In the genomic region with DNA sequence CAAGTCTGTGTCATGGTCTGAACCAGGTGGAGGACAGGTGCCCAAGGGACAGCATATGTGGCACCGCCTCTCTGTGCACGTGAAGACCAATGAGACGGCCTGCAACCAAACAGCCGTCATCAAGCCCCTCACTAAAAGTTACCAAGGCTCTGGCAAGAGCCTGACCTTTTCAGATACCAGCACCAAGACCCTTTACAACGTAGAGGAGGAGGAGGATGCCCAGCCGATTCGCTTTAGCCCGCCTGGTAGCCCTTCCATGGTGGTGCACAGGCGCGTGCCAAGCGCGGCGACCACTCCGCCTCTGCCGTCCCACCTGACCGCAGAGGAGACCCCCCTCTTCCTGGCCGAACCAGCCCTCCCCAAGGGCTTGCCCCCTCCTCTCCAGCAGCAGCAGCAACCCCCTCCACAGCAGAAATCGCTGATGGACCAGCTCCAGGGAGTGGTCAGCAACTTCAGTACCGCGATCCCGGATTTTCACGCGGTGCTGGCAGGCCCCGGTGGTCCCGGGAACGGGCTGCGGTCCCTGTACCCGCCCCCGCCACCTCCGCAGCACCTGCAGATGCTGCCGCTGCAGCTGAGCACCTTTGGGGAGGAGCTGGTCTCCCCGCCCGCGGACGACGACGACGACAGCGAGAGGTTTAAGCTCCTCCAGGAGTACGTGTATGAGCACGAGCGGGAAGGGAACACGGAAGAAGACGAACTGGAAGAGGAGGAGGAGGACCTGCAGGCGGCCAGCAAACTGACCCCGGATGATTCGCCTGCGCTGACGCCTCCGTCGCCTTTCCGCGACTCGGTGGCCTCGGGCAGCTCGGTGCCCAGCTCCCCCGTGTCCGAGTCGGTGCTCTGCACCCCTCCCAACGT, we compare ENCODE assay signal across 9 cellular contexts.
DNase-seq lines count a peak whose midpoint lies in the region; ATAC-seq and TF ChIP-seq lines count a peak whose summit lies in the region.
"Had no signal": no experiment of that assay in that cellular context is flagged by ENCODE, and none has a peak within 500 bp of the region (broad histone marks: within the 10 kb centered on the region; RNA-seq: fewer than 3 reads in every experiment).

No MANE protein-coding gene starts in this region.

- no peak overlapping the region for H3K27ac Mint-ChIP-seq in endodermal cell
- H3K27ac Mint-ChIP-seq in stimulated activated effector memory CD8-positive, alpha-beta T cell treated with anti-CD3 and anti-CD28 coated beads, Interleukin-12 subunit alpha, Interleukin-12 subunit beta, amount 100 ng/mL, for 72 hours, result no peak overlapping the region
- H3K27ac Mint-ChIP-seq: activated CD4-positive, alpha-beta T cell treated with anti-CD3 and anti-CD28 coated beads, Interleukin-2, amount 10 ng/mL, durations not matched to agents 24 days and 14 days had no signal

- H3K27ac ChIP-seq in HUES48 (ENCODE audit: low read depth, low read length) (no peak overlapping the region), endodermal cell (ENCODE audit: low read depth, low read length) (no peak overlapping the region)

- no peaks in the 10 kb centered on the region for H3K9me3 Mint-ChIP-seq in endodermal cell
- H3K9me3 Mint-ChIP-seq in stimulated activated effector memory CD8-positive, alpha-beta T cell treated with anti-CD3 and anti-CD28 coated beads, Interleukin-12 subunit alpha, Interleukin-12 subunit beta, amount 100 ng/mL, for 72 hours, result peaks cover 2% of the 10 kb centered on the region
- H3K9me3 Mint-ChIP-seq: activated CD4-positive, alpha-beta T cell treated with anti-CD3 and anti-CD28 coated beads, Interleukin-2, amount 10 ng/mL, durations not matched to agents 24 days and 14 days had no signal

- peak overlapping the region; percentile 60 for H3K4me3 Mint-ChIP-seq in endodermal cell
- H3K4me3 Mint-ChIP-seq in stimulated activated effector memory CD8-positive, alpha-beta T cell treated with anti-CD3 and anti-CD28 coated beads, Interleukin-12 subunit alpha, Interleukin-12 subunit beta, amount 100 ng/mL, for 72 hours, result no peak overlapping the region
- H3K4me3 Mint-ChIP-seq: activated CD4-positive, alpha-beta T cell treated with anti-CD3 and anti-CD28 coated beads, Interleukin-2, amount 10 ng/mL, durations not matched to agents 24 days and 14 days had no signal

- H3K9me3 ChIP-seq in HUES48 (ENCODE audit: control insufficient read depth, insufficient read depth, low read length) (no peaks in the 10 kb centered on the region), endodermal cell (ENCODE audit: control insufficient read depth, low read length) (no peaks in the 10 kb centered on the region), MG63 (no peaks in the 10 kb centered on the region)

- no peaks in the 10 kb centered on the region for H3K36me3 Mint-ChIP-seq in endodermal cell (ENCODE audit: low read depth)
- H3K36me3 Mint-ChIP-seq in stimulated activated effector memory CD8-positive, alpha-beta T cell treated with anti-CD3 and anti-CD28 coated beads, Interleukin-12 subunit alpha, Interleukin-12 subunit beta, amount 100 ng/mL, for 72 hours, result no peaks in the 10 kb centered on the region

- peaks cover 24% of the 10 kb centered on the region for H3K4me1 Mint-ChIP-seq in endodermal cell
- no peaks in the 10 kb centered on the region for H3K4me1 Mint-ChIP-seq in stimulated activated effector memory CD8-positive, alpha-beta T cell treated with anti-CD3 and anti-CD28 coated beads, Interleukin-12 subunit alpha, Interleukin-12 subunit beta, amount 100 ng/mL, for 72 hours
- H3K4me1 Mint-ChIP-seq: activated CD4-positive, alpha-beta T cell treated with anti-CD3 and anti-CD28 coated beads, Interleukin-2, amount 10 ng/mL, durations not matched to agents 24 days and 14 days had no signal

- H3K4me3 ChIP-seq in HUES48 (ENCODE audit: low read depth, low read length), result peak overlapping the region; percentile 75
- peak overlapping the region; percentile 73 for H3K4me3 ChIP-seq in endodermal cell (ENCODE audit: low read length)
- H3K4me3 ChIP-seq in MG63, result no peak overlapping the region

- no peak overlapping the region for H3K9ac ChIP-seq in HUES48 (ENCODE audit: low read depth, low read length)
- no peak overlapping the region for H3K9ac ChIP-seq in endodermal cell (ENCODE audit: extremely low read depth, low read length, poor library complexity, severe bottlenecking)

- no peak for TF ChIP-seq CTCF in endodermal cell (conservative IDR thresholded peaks at IDR 0.05)

- H3K4me1 ChIP-seq in HUES48 (ENCODE audit: control insufficient read depth, insufficient read depth, low read length), result peaks cover 7% of the 10 kb centered on the region; the same call in 1 of the 2 replicates
- peaks cover 9% of the 10 kb centered on the region for H3K4me1 ChIP-seq in endodermal cell (ENCODE audit: control insufficient read depth, insufficient read depth, low read length)

- 25 to 32% methylated on average over 11 to 60 of the region's 60 CpGs for WGBS in endodermal cell (ENCODE audit: insufficient coverage in 1 of 2, insufficient read length in 1 of 2), 2 experiments

- ATAC-seq in left lobe of liver (peak; percentile 18), HG02885 (IDR thresholded peaks at IDR 0.05; ENCODE audit: poor library complexity, unreplicated experiment) (no peak)
- ATAC-seq in stimulated activated effector memory CD8-positive, alpha-beta T cell treated with anti-CD3 and anti-CD28 coated beads, Interleukin-12 subunit alpha, Interleukin-12 subunit beta, amount 100 ng/mL, for 72 hours, result peak; percentile 50

- H3K36me3 ChIP-seq in HUES48 (ENCODE audit: control insufficient read depth, insufficient read depth, low read length), result no peaks in the 10 kb centered on the region
- no peaks in the 10 kb centered on the region for H3K36me3 ChIP-seq in endodermal cell (ENCODE audit: control insufficient read depth, insufficient read depth, low read length)
- H3K36me3 ChIP-seq in MG63, result no peaks in the 10 kb centered on the region

- H3K27me3 Mint-ChIP-seq in endodermal cell (ENCODE audit: insufficient read depth), result peaks cover 33% of the 10 kb centered on the region

- DNase-seq in endodermal cell (peak; percentile 76), left lobe of liver (ENCODE audit: low spot score) (no peak), RKO (ENCODE audit: low spot score) (no peak), hippocampal formation (lab: John Stamatoyannopoulos, UW) (no peak), MG63 (no peak)
- DNase-seq in stimulated activated effector memory CD8-positive, alpha-beta T cell treated with anti-CD3 and anti-CD28 coated beads, Interleukin-12 subunit alpha, Interleukin-12 subunit beta, amount 100 ng/mL, for 72 hours (ENCODE audit: low spot score in 2 of 2), result no peak
- DNase-seq: activated CD4-positive, alpha-beta T cell treated with anti-CD3 and anti-CD28 coated beads, Interleukin-2, amount 10 ng/mL, durations not matched to agents 24 days and 14 days had no signal

- H3K27me3 ChIP-seq in HUES48 (ENCODE audit: control insufficient read depth, insufficient read depth, low read length) (peaks cover 26% of the 10 kb centered on the region), endodermal cell (ENCODE audit: control insufficient read depth, insufficient read depth, low read length, poor library complexity, severe bottlenecking) (peaks cover 29% of the 10 kb centered on the region), MG63 (no peaks in the 10 kb centered on the region)
